In the genomic region with DNA sequence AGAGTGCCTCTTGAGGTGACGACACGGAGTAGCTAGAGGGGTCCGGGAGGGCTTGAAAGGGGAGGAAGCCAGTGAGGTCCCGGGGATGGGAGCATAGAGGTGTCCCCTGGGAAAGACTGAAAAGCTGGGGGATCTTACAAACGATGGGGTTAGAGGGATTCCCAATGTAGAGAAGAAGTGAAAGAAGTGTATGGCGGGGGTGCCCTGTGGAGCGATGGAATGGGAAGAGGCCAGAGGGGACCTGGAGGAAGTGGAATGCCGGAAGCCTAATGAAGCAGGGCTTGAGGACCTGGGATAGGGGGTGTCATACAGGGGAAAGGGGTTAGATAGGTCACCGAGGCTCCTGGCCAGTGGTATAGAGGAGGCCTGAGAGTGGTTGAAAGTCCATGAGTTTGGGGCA, we compare ENCODE assay signal across 8 cellular contexts. TPM values are rescaled to one million over a fixed set of nuclear protein-coding genes. Genes with fewer than 3 reads are reported as not detected.
A peak's percentile ranks its signal among the peaks of the same experiment; 100 is the strongest.
DNase-seq lines count a peak whose midpoint lies in the region; ATAC-seq and TF ChIP-seq lines count a peak whose summit lies in the region.

No MANE protein-coding gene starts in this region.

- H4K8ac ChIP-seq in mesendoderm (ENCODE audit: low read depth, low read length): no peak overlapping the region

- POLR2A ChIA-PET in A673 (lab: Charles Lee; ENCODE audit: low non-redundant PET): interaction anchor here (0.7 kb wide), 1 partner anchor 274 kb away, joined by 3 read pairs; no protein-coding TSS in a partner anchor
- POLR2A ChIA-PET in MCF 10A (lab: Yijun Ruan, JAX): interaction anchor here (0.6 to 3.4 kb wide), 13 partner anchors 9 to 1376 kb away, joined by 3 to 36 read pairs (median 17); a partner anchor contains a TSS

- H3K9ac ChIP-seq in mesendoderm (ENCODE audit: low read length): peak overlapping the region; percentile 87

- no peaks in the 10 kb centered on the region for H3K9me3 ChIP-seq in A673 (ENCODE audit: low read depth, low read length, poor library complexity, severe bottlenecking)

- CTCF ChIA-PET in A673 (lab: Charles Lee) (interaction anchor here (1.0 kb wide), 1 partner anchor 17 kb away, joined by 14 read pairs; no protein-coding TSS in a partner anchor), MCF 10A (lab: Yijun Ruan, JAX) (no interaction called here)

- peaks cover 19% of the 10 kb centered on the region for H3K4me1 Mint-ChIP-seq in MCF 10A (ENCODE audit: insufficient read depth, unreplicated experiment)

- H3K4me2 ChIP-seq in mesendoderm (ENCODE audit: low read length): peak overlapping the region; percentile 94

- H3K4me3 Mint-ChIP-seq in MCF 10A (ENCODE audit: unreplicated experiment): peak overlapping the region; percentile 90

- H2AK5ac ChIP-seq in mesendoderm (ENCODE audit: low read length): no peak overlapping the region

- BruUV-seq in A673 (replicated peaks; lab: Mats Ljungman, UMichigan) (no TSS peak), MCF 10A (replicated peaks; lab: Mats Ljungman, UMichigan) (no TSS peak)

- peak overlapping the region; percentile 6 for H3K18ac ChIP-seq in mesendoderm (ENCODE audit: low read length)

- H2BK15ac ChIP-seq in mesendoderm (replicated peaks; ENCODE audit: low read depth): no peak overlapping the region

- WGBS in mesendoderm (ENCODE audit: extremely low coverage, insufficient coverage, low lambda C conversion rate): no CpG with 5 or more reads among the region's 9 CpGs

- H3K4ac ChIP-seq in mesendoderm (ENCODE audit: low read depth, low read length): no peak overlapping the region

- no peaks in the 10 kb centered on the region for H3K27me3 ChIP-seq in A673 (replicated peaks; ENCODE audit: insufficient read depth, low read depth, low read length, poor library complexity)
- H3K27me3 ChIP-seq in HL-60 (ENCODE audit: insufficient read depth, poor library complexity, severe bottlenecking): no peaks in the 10 kb centered on the region
- no peaks in the 10 kb centered on the region for H3K27me3 ChIP-seq in mesendoderm (ENCODE audit: insufficient read depth, low read length, poor library complexity)

- H3K36me3 Mint-ChIP-seq in MCF 10A (ENCODE audit: insufficient read depth, unreplicated experiment): peaks cover 18% of the 10 kb centered on the region

- DNase-seq in A673 (ENCODE audit: low spot score): no peak
- DNase-seq in HL-60 (ENCODE audit: low read depth in 1 of 2, low spot score in 1 of 2): peak in 1 of 2 experiments; percentile 35
- no peak for DNase-seq in MCF 10A (ENCODE audit: unreplicated experiment)
- DNase-seq in mesendoderm: peak; percentile 29
- DNase-seq in inferior parietal cortex (ENCODE audit: extremely low spot score): no peak
- DNase-seq in activated CD4-positive, alpha-beta T cell treated with anti-CD3 and anti-CD28 coated beads, Interleukin-2, amount 50 U/mL, for 48 hours: no peak
- DNase-seq in cerebellum (ENCODE audit: low spot score): no peak

- H2BK5ac ChIP-seq in mesendoderm (ENCODE audit: low read length): no peak overlapping the region

- peaks cover 17% of the 10 kb centered on the region for H3K79me2 ChIP-seq in mesendoderm (ENCODE audit: control insufficient read depth, insufficient read depth, low read length)

- H3K9me3 Mint-ChIP-seq in MCF 10A (ENCODE audit: unreplicated experiment): no peaks in the 10 kb centered on the region

- TF ChIP-seq CTCF in A673 (conservative IDR thresholded peaks at IDR 0.05; ENCODE audit: low read depth, low read length): no peak
- TF ChIP-seq CTCF in HL-60 (IDR thresholded peaks at IDR 0.05; ENCODE audit: insufficient read depth, low read length): no peak
- no peak for TF ChIP-seq CTCF in MCF 10A (IDR thresholded peaks at IDR 0.05; ENCODE audit: unreplicated experiment)

- H3K36me3 ChIP-seq in A673 (ENCODE audit: insufficient read depth, low read length, poor library complexity, severe bottlenecking) (no peaks in the 10 kb centered on the region), mesendoderm (ENCODE audit: control insufficient read depth, insufficient read depth, low read length) (no peaks in the 10 kb centered on the region)

- H3K4me1 ChIP-seq in A673 (ENCODE audit: insufficient read depth, low read length, poor library complexity, severe bottlenecking) (peaks cover 15% of the 10 kb centered on the region), mesendoderm (ENCODE audit: control insufficient read depth, low read depth, low read length) (peaks cover 4% of the 10 kb centered on the region)

- peak overlapping the region; percentile 99 for H3K27ac Mint-ChIP-seq in MCF 10A (ENCODE audit: low read depth, unreplicated experiment)

- H3K56ac ChIP-seq in mesendoderm (ENCODE audit: low read length): peak overlapping the region; percentile 91

- peaks cover 21% of the 10 kb centered on the region for H3K79me1 ChIP-seq in mesendoderm (ENCODE audit: low read length)

- no peak overlapping the region for H4K5ac ChIP-seq in mesendoderm (ENCODE audit: low read length)

- peak overlapping the region; percentile 99 for H3K4me3 ChIP-seq in A673 (ENCODE audit: low read depth, low read length, poor library complexity, severe bottlenecking)
- H3K4me3 ChIP-seq in HL-60 (replicated peaks; ENCODE audit: insufficient read depth, low read length): peak overlapping the region; percentile 93
- H3K4me3 ChIP-seq in mesendoderm (ENCODE audit: low read length): peak overlapping the region; percentile 87

- H3K23ac ChIP-seq in mesendoderm (ENCODE audit: low read length): no peak overlapping the region

- no peaks in the 10 kb centered on the region for H3K27me3 Mint-ChIP-seq in MCF 10A (ENCODE audit: insufficient read depth, unreplicated experiment)

- peak overlapping the region; percentile 92 for H3K27ac ChIP-seq in A673 (ENCODE audit: low read depth, low read length, poor library complexity, severe bottlenecking)
- peak overlapping the region; percentile 80 for H3K27ac ChIP-seq in HL-60 (replicated peaks)
- H3K27ac ChIP-seq in mesendoderm (ENCODE audit: low read depth, low read length): no peak overlapping the region

- intact Hi-C loops in A673 (cut with micrococcal nuclease; ENCODE audit: unreplicated experiment): loop anchor here (5.0 to 10.0 kb wide), 2 partner anchors 100 to 157 kb away; a partner anchor contains a TSS
- intact Hi-C loops in MCF 10A (cut with micrococcal nuclease): loop anchor here (2.0 to 5.0 kb wide), 4 partner anchors 85 to 161 kb away; a partner anchor contains a TSS

- no peak for ATAC-seq in HG02642 (IDR thresholded peaks at IDR 0.05; ENCODE audit: poor library complexity, unreplicated experiment)

- no peak overlapping the region for H2BK120ac ChIP-seq in mesendoderm (ENCODE audit: low read depth, low read length)

RNA-seq across cellular contexts. Expression of a gene that starts 0.6 kb away (rescaled TPM):
- 80.1 and 98.5 TPM in 2 replicates for total RNA-seq in A673 (2021)
- total RNA-seq in MCF 10A (2022): 70.5 and 80.0 TPM in 2 replicates
- 53.3 TPM for polyA plus RNA-seq in mesendoderm (2013, experiment 1 of 2)
- polyA plus RNA-seq in mesendoderm (2013, experiment 2 of 2): 51.9 TPM
- total RNA-seq in cerebellum: 45.5 TPM

RNA-seq across cellular contexts. Expression of a gene that starts 4.3 kb away (rescaled TPM):
- total RNA-seq in A673 (2021) (not detected in 2 replicates), MCF 10A (2022) (not detected in 2 replicates), cerebellum (not detected)
- 0.08 TPM for polyA plus RNA-seq in mesendoderm (2013, experiment 1 of 2)
- polyA plus RNA-seq in mesendoderm (2013, experiment 2 of 2): 0.07 TPM

RNA-seq across cellular contexts. Expression of a gene that starts 45.7 kb away (rescaled TPM):
- total RNA-seq in A673 (2021) (53.0 and 64.3 TPM in 2 replicates), MCF 10A (2022) (10.9 and 19.0 TPM in 2 replicates), cerebellum (15.3 TPM)
- polyA plus RNA-seq in mesendoderm (2013, experiment 1 of 2): 11.5 TPM
- 11.6 TPM for polyA plus RNA-seq in mesendoderm (2013, experiment 2 of 2)

RNA-seq across cellular contexts. Expression of a gene that starts 50.7 kb away (rescaled TPM):
- total RNA-seq in A673 (2021) (93.0 and 111 TPM in 2 replicates), MCF 10A (2022) (39.9 and 43.2 TPM in 2 replicates), cerebellum (21.6 TPM)
- 42.3 TPM for polyA plus RNA-seq in mesendoderm (2013, experiment 1 of 2)
- 43.2 TPM for polyA plus RNA-seq in mesendoderm (2013, experiment 2 of 2)
